ENCODE assay signal across 9 cellular contexts in the genomic region with DNA sequence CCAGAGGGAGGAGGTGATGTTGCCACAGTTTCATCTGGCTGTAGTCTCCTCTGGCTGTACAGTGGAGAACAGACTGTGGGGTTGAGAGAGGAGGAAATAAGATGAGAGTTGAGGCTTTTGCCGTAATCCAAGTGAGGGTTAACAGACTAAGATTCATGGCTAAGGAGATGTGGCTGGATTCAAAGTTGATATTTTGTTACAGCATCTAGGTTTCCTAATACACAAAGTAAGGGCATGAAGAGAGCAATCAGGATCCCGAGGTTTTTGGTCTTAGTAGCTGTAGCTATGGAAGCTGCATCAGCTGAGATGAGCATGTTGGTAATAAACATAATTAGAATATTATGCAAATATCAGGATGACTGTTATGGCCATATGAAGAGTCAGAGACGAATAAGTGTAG. TPM values are rescaled to one million over a fixed set of nuclear protein-coding genes. Genes with fewer than 3 reads are reported as not detected.
DNase-seq lines count a peak whose midpoint lies in the region; ATAC-seq and TF ChIP-seq lines count a peak whose summit lies in the region.
"Had no signal": no experiment of that assay in that cellular context is flagged by ENCODE, and none has a peak within 500 bp of the region (broad histone marks: within the 10 kb centered on the region; RNA-seq: fewer than 3 reads in every experiment).

No MANE protein-coding gene starts in this region.

- H3K4me1 ChIP-seq in mammary epithelial cell (ENCODE audit: insufficient read depth, low read length) (peaks cover 7% of the 10 kb centered on the region), mucosa of stomach (ENCODE audit: control insufficient read depth, insufficient read depth, low read length) (no peaks in the 10 kb centered on the region), adrenal gland (replicated peaks in 1 of 2) (peaks cover 7 to 19% of the 10 kb centered on the region in 2 donors)

- H3K4me1 Mint-ChIP-seq in IgD-negative memory B cell = peaks cover 11 to 22% (median 21%) of the 10 kb centered on the region in 3 donors

- H3K36me3 ChIP-seq in mammary epithelial cell (ENCODE audit: insufficient read depth, low read length) (peaks cover 15% of the 10 kb centered on the region), mucosa of stomach (ENCODE audit: control insufficient read depth, insufficient read depth, low read length) (peaks cover 21% of the 10 kb centered on the region), adrenal gland (replicated peaks in 1 of 2) (peaks cover 0 to 29% of the 10 kb centered on the region in 2 donors)

- in situ Hi-C loops in mammary epithelial cell (cut with MboI; ENCODE audit: low sequenced_read_pairs in 2 of 2) = loop anchor here in 1 of 2 donors (10.0 to 25.0 kb wide), 2 partner anchors 89 to 407 kb away; a partner anchor contains a TSS

- no peak for TF ChIP-seq POLR2A in adrenal gland (IDR thresholded peaks at IDR 0.05)

- no peaks in the 10 kb centered on the region for H4K20me1 ChIP-seq in mammary epithelial cell (ENCODE audit: insufficient read depth, low read length)

- H3K27me3 Mint-ChIP-seq in IgD-negative memory B cell = no peaks in the 10 kb centered on the region

- H3K27ac ChIP-seq in AG04450 (ENCODE audit: low read depth, low read length) = no peak overlapping the region
- H3K27ac ChIP-seq in mammary epithelial cell (ENCODE audit: insufficient read depth, low read depth, low read length) = no peak overlapping the region
- no peak overlapping the region for H3K27ac ChIP-seq in adrenal gland

- CTCF ChIA-PET in AG04450 (lab: Charles Lee) (no interaction called here), mammary epithelial cell (lab: Charles Lee; ENCODE audit: low non-redundant PET) (no interaction called here)

- dilution Hi-C loops in mammary epithelial cell (cut with HindIII; ENCODE audit: low sequenced_read_pairs) = no loop called here

- 96% methylated on average over 3 of the region's 3 CpGs for WGBS in mammary epithelial cell (ENCODE audit: low coverage, missing lambda C conversion rate)
- 91 to 96% (median 93%) methylated on average over 3 of the region's 3 CpGs for WGBS in adrenal gland, 4 donors

- POLR2A ChIA-PET in AG04450 (lab: Yijun Ruan, JAX) = interaction anchor here (1.2 kb wide), 1 partner anchor 67 kb away, joined by 7 read pairs; no protein-coding TSS in a partner anchor

- H3K36me3 Mint-ChIP-seq in IgD-negative memory B cell = peaks cover 36% of the 10 kb centered on the region

- BruUV-seq in mammary epithelial cell (replicated peaks; lab: Mats Ljungman, UMichigan) = no TSS peak

- peaks cover 14 to 26% (median 26%) of the 10 kb centered on the region in 3 donors for H3K9me3 Mint-ChIP-seq in IgD-negative memory B cell

- H3K4me3 ChIP-seq in AG04450 (ENCODE audit: low read depth, low read length) (peak overlapping the region; percentile 99), mammary epithelial cell (replicated peaks in 1 of 3; ENCODE audit: insufficient read depth in 1 of 3, low read depth in 2 of 3, low read length in 3 of 3) (peak overlapping the region; percentile 78 to 96 (median 89)), mucosa of stomach (ENCODE audit: low read length) (peak overlapping the region; percentile 61), adrenal gland (peak overlapping the region in 1 of 4 donors; percentile 96)

- H3K27me3 ChIP-seq in AG04450 (ENCODE audit: control insufficient read depth, insufficient read depth, low read length) (no peaks in the 10 kb centered on the region), mammary epithelial cell (ENCODE audit: insufficient read depth, low read length) (no peaks in the 10 kb centered on the region), mucosa of stomach (ENCODE audit: control insufficient read depth, insufficient read depth, low read length) (no peaks in the 10 kb centered on the region), adrenal gland (no peaks in the 10 kb centered on the region)

- TF ChIP-seq CTCF in AG04450 (IDR thresholded peaks at IDR 0.05; ENCODE audit: low read depth, low read length) (no peak), mammary epithelial cell (conservative IDR thresholded peaks at IDR 0.05 in 1 of 2, IDR thresholded peaks at IDR 0.05 in 1 of 2; ENCODE audit: extremely low read depth in 1 of 2, insufficient read depth in 1 of 2, low read depth in 1 of 2, low read length in 2 of 2) (no peak), adrenal gland (IDR thresholded peaks at IDR 0.05) (no peak)

- H3K79me2 ChIP-seq in mammary epithelial cell (ENCODE audit: insufficient read depth, low read length) = peaks cover 46% of the 10 kb centered on the region

- no peak overlapping the region for H3K27ac Mint-ChIP-seq in IgD-negative memory B cell

- H3K9me3 ChIP-seq in AG04450 (ENCODE audit: control insufficient read depth, insufficient read depth, low read length) = peaks cover 29% of the 10 kb centered on the region
- no peaks in the 10 kb centered on the region for H3K9me3 ChIP-seq in mammary epithelial cell (replicated peaks; ENCODE audit: insufficient read depth, low read length)
- peaks cover 10% of the 10 kb centered on the region for H3K9me3 ChIP-seq in mucosa of stomach (ENCODE audit: control insufficient read depth, low read length)
- H3K9me3 ChIP-seq in adrenal gland (replicated peaks in 1 of 3) = no peaks in the 10 kb centered on the region

- DNase-seq in AG04450 (ENCODE audit: low read depth, low spot score) = no peak
- DNase-seq in mammary epithelial cell = no peak
- no peak for DNase-seq in COLO829 (ENCODE audit: low spot score)
- DNase-seq in adrenal gland = no peak
- DNase-seq: retina had no signal

- ATAC-seq in HG03442 (IDR thresholded peaks at IDR 0.05; ENCODE audit: unreplicated experiment) (no peak), HG03108 (IDR thresholded peaks at IDR 0.05; ENCODE audit: unreplicated experiment) (no peak)

- peak overlapping the region; percentile 75 for H3K4me2 ChIP-seq in mammary epithelial cell (ENCODE audit: insufficient read depth, low read depth, low read length)

- no peak overlapping the region for H2AFZ ChIP-seq in mammary epithelial cell (ENCODE audit: low read depth, low read length)

- H3K4me3 Mint-ChIP-seq in IgD-negative memory B cell = peak overlapping the region; percentile 74 to 99 (median 97)

- intact Hi-C loops in mammary epithelial cell (cut with micrococcal nuclease) = loop anchor here (5.0 kb wide), 2 partner anchors 54 to 336 kb away; a partner anchor contains a TSS
- intact Hi-C loops in adrenal gland (cut with DNase I) = loop anchor here (10.0 kb wide), 2 partner anchors 67 to 147 kb away; a partner anchor contains a TSS

- H3K9ac ChIP-seq in mammary epithelial cell (ENCODE audit: insufficient read depth, low read length) = no peak overlapping the region
- peak overlapping the region; percentile 89 for H3K9ac ChIP-seq in mucosa of stomach (ENCODE audit: low read length)

RNA-seq across cellular contexts. Expression of a gene that starts 1.4 kb away (rescaled TPM):
- 9.7 and 10.5 TPM in 2 replicates for polyA plus RNA-seq in AG04450 (2011; rRNA removed)
- 9.3 and 17.3 TPM in 2 replicates for polyA minus RNA-seq in AG04450 (2011; rRNA and poly(A)+ RNA removed)
- 13.4 TPM for polyA plus RNA-seq in IgD-negative memory B cell
- 10 to 100 TPM in 1 of 2 donors, 1 to 10 TPM in 1; 7.7 to 13.0 TPM for total RNA-seq in mammary epithelial cell
- 2.8 TPM for polyA plus RNA-seq in mammary epithelial cell
- polyA minus RNA-seq in mammary epithelial cell = 28.2 TPM
- total RNA-seq in adrenal gland = 10 to 100 TPM in 7 of 8 donors, 1 to 10 TPM in 1; 9.9 to 20.0 (median 14.9) TPM
- 10 to 100 TPM in 1 of 3 donors, 1 to 10 TPM in 2; 2.2 to 13.9 (median 6.0) TPM for polyA plus RNA-seq in adrenal gland

RNA-seq across cellular contexts. Expression of a gene that starts 20.6 kb away (rescaled TPM):
- polyA plus RNA-seq in AG04450 (2011; rRNA removed) (7.2 and 7.8 TPM in 2 replicates), IgD-negative memory B cell (20.7 TPM), mammary epithelial cell (2.7 TPM), adrenal gland (10 to 100 TPM in 1 of 3 donors, 1 to 10 TPM in 2; 8.6 to 13.0 (median 8.6) TPM)
- 15.2 and 15.3 TPM in 2 replicates for polyA minus RNA-seq in AG04450 (2011; rRNA and poly(A)+ RNA removed)
- total RNA-seq in mammary epithelial cell (1 to 10 TPM; 3.3 to 6.7 TPM), adrenal gland (10 to 100 TPM in 4 of 8 donors, 1 to 10 TPM in 4; 8.8 to 22.6 (median 10.5) TPM)
- 2.7 TPM for polyA minus RNA-seq in mammary epithelial cell

RNA-seq across cellular contexts. Expression of a gene that starts 21.4 kb away (rescaled TPM):
- polyA plus RNA-seq in AG04450 (2011; rRNA removed) (7.5 and 9.8 TPM in 2 replicates), IgD-negative memory B cell (19.5 TPM), mammary epithelial cell (5.6 TPM), adrenal gland (1 to 10 TPM; 3.6 to 7.0 (median 5.4) TPM)
- polyA minus RNA-seq in AG04450 (2011; rRNA and poly(A)+ RNA removed) = 7.4 and 14.8 TPM in 2 replicates
- total RNA-seq in mammary epithelial cell (10 to 100 TPM; 12.0 to 12.7 TPM), adrenal gland (10 to 100 TPM in 7 of 8 donors, 1 to 10 TPM in 1; 5.1 to 16.7 (median 14.6) TPM)
- 6.0 TPM for polyA minus RNA-seq in mammary epithelial cell

RNA-seq across cellular contexts. Expression of a gene that starts 39.0 kb away (rescaled TPM):
- polyA plus RNA-seq in AG04450 (2011; rRNA removed) (7.7 and 8.1 TPM in 2 replicates), IgD-negative memory B cell (5.0 TPM), mammary epithelial cell (0.70 TPM), adrenal gland (10 to 100 TPM in 1 of 3 donors, 1 to 10 TPM in 2; 5.1 to 11.7 (median 5.6) TPM)
- 7.6 and 9.9 TPM in 2 replicates for polyA minus RNA-seq in AG04450 (2011; rRNA and poly(A)+ RNA removed)
- total RNA-seq in mammary epithelial cell (1 to 10 TPM in 1 of 2 donors, under 1 TPM in 1; 0.42 to 9.0 TPM), adrenal gland (10 to 100 TPM in 1 of 8 donors, 1 to 10 TPM in 7; 2.1 to 11.6 (median 6.8) TPM)
- not detected for polyA minus RNA-seq in mammary epithelial cell
